In genomic region chr11:129189646-129190045, GRCh38 we compare ENCODE assay signal across 19 cellular contexts. TPM values are rescaled to one million over a fixed set of nuclear protein-coding genes. Genes with fewer than 3 reads are reported as not detected.
DNase-seq lines count a peak whose midpoint lies in the region; FAIRE-seq and TF ChIP-seq lines count a peak whose summit lies in the region.
"Had no signal": no experiment of that assay in that cellular context is flagged by ENCODE, and none has a peak within 500 bp of the region (broad histone marks: within the 10 kb centered on the region; RNA-seq: fewer than 3 reads in every experiment).

No MANE protein-coding gene starts in this region.

- H3K9ac ChIP-seq in keratinocyte (ENCODE audit: control insufficient read depth, extremely low read depth, insufficient read depth, low read length) = no peak overlapping the region

- POLR2A ChIA-PET in PC-9 (lab: Charles Lee; ENCODE audit: unreplicated experiment) = interaction anchor here (0.6 kb wide), 1 partner anchor 216 kb away, joined by 3 read pairs; no protein-coding TSS in a partner anchor

- H3K4me2 ChIP-seq in PC-9 = peak overlapping the region; percentile 89
- peak overlapping the region; percentile 98 for H3K4me2 ChIP-seq in keratinocyte (ENCODE audit: control insufficient read depth, extremely low read depth, insufficient read depth, low read depth, low read length)

- no peaks in the 10 kb centered on the region for H4K20me1 ChIP-seq in PC-9 (ENCODE audit: insufficient read depth)
- no peaks in the 10 kb centered on the region for H4K20me1 ChIP-seq in keratinocyte (ENCODE audit: control insufficient read depth, extremely low read depth, insufficient read depth, low read length)

- no peaks in the 10 kb centered on the region for H3K9me1 ChIP-seq in keratinocyte (ENCODE audit: control insufficient read depth, extremely low read depth, insufficient read depth, low read length)

- no peak for FAIRE-seq in keratinocyte (lab: Jason Lieb, UNC)
- no peak for FAIRE-seq in small intestine (lab: Jason Lieb, UNC)
- FAIRE-seq: G401.6, islet of Langerhans had no signal

- H3K79me2 ChIP-seq in PC-9 (ENCODE audit: low read depth) = peaks cover 52% of the 10 kb centered on the region
- H3K79me2 ChIP-seq in keratinocyte (ENCODE audit: control insufficient read depth, insufficient read depth, low read length) = peaks cover 41% of the 10 kb centered on the region

- H3K4me1 ChIP-seq in PC-9 (replicated peaks; ENCODE audit: insufficient read depth) = peaks cover 39% of the 10 kb centered on the region
- H3K4me1 ChIP-seq in keratinocyte (ENCODE audit: control insufficient read depth, extremely low read depth, insufficient read depth, low read length) = peaks cover 21% of the 10 kb centered on the region
- peaks cover 0 to 3% of the 10 kb centered on the region in 2 donors for H3K4me1 ChIP-seq in small intestine (ENCODE audit: control insufficient read depth in 2 of 2, insufficient read depth in 1 of 2, low read depth in 1 of 2, low read length in 1 of 2)

- H3K36me3 ChIP-seq in PC-9 (ENCODE audit: low read depth) = no peaks in the 10 kb centered on the region
- no peaks in the 10 kb centered on the region for H3K36me3 ChIP-seq in keratinocyte (ENCODE audit: control insufficient read depth in 2 of 2, extremely low read depth in 1 of 2, insufficient read depth in 2 of 2, low read length in 2 of 2)
- H3K36me3 ChIP-seq in small intestine (ENCODE audit: control insufficient read depth in 2 of 2, insufficient read depth in 2 of 2, low read length in 2 of 2) = no peaks in the 10 kb centered on the region
- H3K36me3 ChIP-seq: WERI-Rb-1 had no signal

- CTCF ChIA-PET in PC-9 (lab: Charles Lee) = no interaction called here

- BruUV-seq in PC-9 (replicated peaks; lab: Mats Ljungman, UMichigan) = no TSS peak

- H3K9me2 ChIP-seq in PC-9 (ENCODE audit: insufficient read depth) = no peaks in the 10 kb centered on the region

- H2AFZ ChIP-seq in PC-9 (no peak overlapping the region), keratinocyte (ENCODE audit: control insufficient read depth, low read length) (peak overlapping the region; percentile 51)

- dilution Hi-C loops in keratinocyte (cut with MboI; ENCODE audit: extremely low pct_ligation_motif_present, low sequenced_read_pairs) = no loop called here

- 0 out of 2 replicates have a peak, but pooled peaks cover 6% of the 10 kb centered on the region for H3K9me3 ChIP-seq in PC-9 (ENCODE audit: insufficient read depth, low read depth)
- no peaks in the 10 kb centered on the region for H3K9me3 ChIP-seq in keratinocyte (ENCODE audit: control insufficient read depth, low read depth, low read length)
- no peaks in the 10 kb centered on the region for H3K9me3 ChIP-seq in small intestine (ENCODE audit: control insufficient read depth, low read depth)

- H3K27me3 ChIP-seq in PC-9 (ENCODE audit: insufficient read depth, low read depth) (no peaks in the 10 kb centered on the region), keratinocyte (ENCODE audit: control insufficient read depth, extremely low read depth, insufficient read depth, low read length) (no peaks in the 10 kb centered on the region), small intestine (ENCODE audit: control insufficient read depth in 2 of 2, insufficient read depth in 2 of 2, low read length in 2 of 2) (no peaks in the 10 kb centered on the region)

- intact Hi-C loops in PC-9 (cut with micrococcal nuclease; ENCODE audit: unreplicated experiment) = loop anchor here (5.0 to 10.0 kb wide), 3 partner anchors 88 to 677 kb away; no protein-coding TSS in a partner anchor

- H3K27ac ChIP-seq in PC-9 (peak overlapping the region; percentile 86), keratinocyte (ENCODE audit: control insufficient read depth, insufficient read depth, low read length) (peak overlapping the region; percentile 15), small intestine (ENCODE audit: low read depth in 1 of 2, low read length in 1 of 2) (no peak overlapping the region)
- H3K27ac ChIP-seq: WERI-Rb-1 had no signal

- peak overlapping the region; percentile 34 for H3K4me3 ChIP-seq in PC-9
- H3K4me3 ChIP-seq in keratinocyte (ENCODE audit: control insufficient read depth in 2 of 3, extremely low read depth in 1 of 3, insufficient read depth in 2 of 3, low read depth in 1 of 3, low read length in 3 of 3) = peak overlapping the region; percentile 0 to 78 (median 16)
- H3K4me3 ChIP-seq in small intestine (ENCODE audit: low read depth in 1 of 2, low read length in 2 of 2) = no peak overlapping the region

- TF ChIP-seq CTCF in PC-9 (conservative IDR thresholded peaks at IDR 0.05) = no peak
- no peak for TF ChIP-seq CTCF in keratinocyte (optimal IDR thresholded peaks at IDR 0.05 in 1 of 3, IDR thresholded peaks at IDR 0.05 in 1 of 3, conservative IDR thresholded peaks at IDR 0.05 in 1 of 3; ENCODE audit: extremely low read depth in 1 of 3, insufficient read depth in 2 of 3, low read length in 3 of 3)

- WGBS in small intestine, 3 donors = 40 to 78% (median 67%) methylated on average over 1 of the region's 1 CpG

- H3F3A ChIP-seq in PC-9 (ENCODE audit: insufficient read depth, low read depth) = peaks cover 28% of the 10 kb centered on the region

- DNase-seq in DMS53 treated with DMSO at 0.1 percent for 48 hours (lab: John Stamatoyannopoulos, UW; ENCODE audit: unreplicated experiment) (peak; percentile 28), PC-9 (peak in 1 of 2 experiments; percentile 51), keratinocyte (ENCODE audit: low read depth, low spot score) (no peak), small intestine (peak; percentile 33), NCI-H748 treated with DMSO at 0.1 percent for 48 hours (lab: John Stamatoyannopoulos, UW) (no peak), medulla oblongata (ENCODE audit: extremely low spot score) (no peak)
- no peak for DNase-seq in activated CD4-positive, CD25-positive, alpha-beta regulatory T cell (lab: John Stamatoyannopoulos, UW)
- DNase-seq: activated CD4-positive, alpha-beta T cell treated with anti-CD3 and anti-CD28 coated beads, Interleukin-2, amount 10 ng/mL, durations not matched to agents 7 days and 5 days; activated naive CD4-positive, alpha-beta T cell treated with anti-CD3 and anti-CD28 coated beads, Interleukin-2, amount 10 ng/mL, durations not matched to agents 7 days and 5 days; amniotic stem cell; CD4-positive, CD25-positive, alpha-beta regulatory T cell; cortex of kidney; HFFc6; MM.1S; NCI-H524 treated with DMSO at 0.1 percent for 48 hours; WERI-Rb-1 had no signal

RNA-seq across cellular contexts. Expression of gene ARHGAP32, which starts 2.5 kb away (rescaled TPM):
- total RNA-seq in PC-9 (2021) = 31.1 and 35.1 TPM in 2 replicates
- 10.8 to 13.0 TPM (median 12.3 TPM) in 3 replicates for polyA plus RNA-seq in keratinocyte
- polyA plus RNA-seq in keratinocyte (2011; ENCODE audit: low read depth) = 11.4 TPM
- polyA plus RNA-seq in keratinocyte (2011; cell fraction: cytosol; rRNA removed) = 6.0 and 9.5 TPM in 2 replicates
- 33.4 and 33.7 TPM in 2 replicates for polyA plus RNA-seq in keratinocyte (2011; cell fraction: nucleus; rRNA removed)
- 8.1 and 12.5 TPM in 2 replicates for polyA plus RNA-seq in keratinocyte (2012; ENCODE audit: low replicate concordance)
- polyA minus RNA-seq in keratinocyte = 28.3 to 40.0 TPM (median 37.6 TPM) in 3 replicates
- polyA minus RNA-seq in keratinocyte (2011; cell fraction: cytosol; rRNA and poly(A)+ RNA removed) = 13.0 TPM
- polyA minus RNA-seq in keratinocyte (2011; cell fraction: nucleus; rRNA and poly(A)+ RNA removed) = 27.0 and 61.4 TPM in 2 replicates
- 10 to 100 TPM in 2 of 3 donors, 1 to 10 TPM in 1; 8.9 to 17.2 (median 16.1) TPM for polyA plus RNA-seq in small intestine
- total RNA-seq: OCI-LY7 had no signal

Comparison
In these comparisons a context has a peak if more than half of its experiments do, and no peak if none do; other contexts are left out.
1. DNase-seq: peak in DMS53 treated with DMSO at 0.1 percent for 48 hours (single experiment) and small intestine (single experiment); none in keratinocyte (single experiment), activated CD4-positive, CD25-positive, alpha-beta regulatory T cell (0 of 4), NCI-H748 treated with DMSO at 0.1 percent for 48 hours (single experiment) and medulla oblongata (single experiment).
2. H3K27ac ChIP-seq: peak in PC-9 (single experiment) and keratinocyte (single experiment); none in small intestine (0 of 2).
3. H3K4me3 ChIP-seq: peak in PC-9 (single experiment) and keratinocyte (3 of 3); none in small intestine (0 of 2).